Comparison of ENCODE assay signal across 1 cellular context in genomic region chr1:59100975-59101374, GRCh38.
TF ChIP-seq lines count a peak whose summit lies in the region.

No MANE protein-coding gene starts in this region.

TF ChIP-seq in IMR-90, 13 proteins besides CTCF, POLR2A, EP300 and RAD21 (continued from another document):
- 0 out of 2 replicates have a peak, but pooled peaks have one; percentile 10 for TF ChIP-seq SMC3 (IDR thresholded peaks at IDR 0.05; ENCODE audit: low read depth, low read length)
TF ChIP-seq in IMR-90: peak in this region for 1.
